17 cellular contexts compared by ENCODE assay signal in the genomic region with DNA sequence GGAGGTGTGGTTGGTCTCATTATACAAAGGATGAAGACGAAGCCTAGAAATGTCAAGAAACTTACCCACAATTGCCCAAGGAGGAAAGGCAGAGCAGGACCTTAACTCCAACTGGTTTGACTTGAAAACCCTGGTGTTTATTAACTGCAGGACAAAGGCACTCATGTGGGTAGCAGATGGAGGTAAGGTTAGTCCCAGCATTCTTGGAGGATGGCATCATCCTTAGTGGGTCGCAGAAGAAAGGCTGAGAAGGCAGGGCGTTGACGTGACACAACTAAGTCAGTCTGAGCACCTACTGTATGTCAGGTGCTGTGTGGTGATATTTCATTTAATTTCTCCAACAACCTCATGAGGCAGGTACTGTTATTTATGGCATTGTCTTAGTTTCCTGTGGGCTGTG.
DNase-seq lines count a peak whose midpoint lies in the region; ATAC-seq, FAIRE-seq and TF ChIP-seq lines count a peak whose summit lies in the region.
"Had no signal": no experiment of that assay in that cellular context is flagged by ENCODE, and none has a peak within 500 bp of the region (broad histone marks: within the 10 kb centered on the region; RNA-seq: fewer than 3 reads in every experiment).

No MANE protein-coding gene starts in this region.

- no peaks in the 10 kb centered on the region for H3K27me3 Mint-ChIP-seq in activated CD8-positive, alpha-beta memory T cell treated with anti-CD3 and anti-CD28 coated beads, Interleukin-2, amount 10 ng/mL, durations not matched to agents 7 days and 5 days
- H3K27me3 Mint-ChIP-seq: IgD-negative memory B cell had no signal

- H3K27ac Mint-ChIP-seq in activated CD8-positive, alpha-beta memory T cell treated with anti-CD3 and anti-CD28 coated beads, Interleukin-2, amount 10 ng/mL, durations not matched to agents 7 days and 5 days, result no peak overlapping the region
- H3K27ac Mint-ChIP-seq: CD14-positive monocyte, IgD-negative memory B cell had no signal

- no peak for TF ChIP-seq EP300 in tibial nerve (IDR thresholded peaks at IDR 0.05)

- in situ Hi-C loops in ACHN (cut with HindIII; ENCODE audit: low pct_ligation_motif_present, low pct_unique_long_range_greater_than_20kb, low sequenced_read_pairs), result no loop called here

- no peak for FAIRE-seq in H54 (lab: Jason Lieb, UNC)
- FAIRE-seq: A204.1 had no signal

- H3K4me3 Mint-ChIP-seq in activated CD8-positive, alpha-beta memory T cell treated with anti-CD3 and anti-CD28 coated beads, Interleukin-2, amount 10 ng/mL, durations not matched to agents 7 days and 5 days, result no peak overlapping the region
- H3K4me3 Mint-ChIP-seq: CD14-positive monocyte, IgD-negative memory B cell had no signal

- no peak overlapping the region for H3K4me3 ChIP-seq in tibial nerve

- no peaks in the 10 kb centered on the region for H3K36me3 ChIP-seq in tibial nerve

- H3K27ac ChIP-seq in tibial nerve, result no peak overlapping the region

- CTCF ChIA-PET in activated CD8-positive, alpha-beta memory T cell treated with anti-CD3 and anti-CD28 coated beads, Interleukin-2, amount 10 ng/mL, durations not matched to agents 7 days and 5 days (lab: Charles Lee), result no interaction called here

- H3K4me1 Mint-ChIP-seq in activated CD8-positive, alpha-beta memory T cell treated with anti-CD3 and anti-CD28 coated beads, Interleukin-2, amount 10 ng/mL, durations not matched to agents 7 days and 5 days, result no peaks in the 10 kb centered on the region
- H3K4me1 Mint-ChIP-seq: CD14-positive monocyte, IgD-negative memory B cell had no signal

- no peaks in the 10 kb centered on the region for H3K9me3 ChIP-seq in tibial nerve

- no peak for TF ChIP-seq POLR2A in H54 (IDR thresholded peaks at IDR 0.05; ENCODE audit: low read depth, low read length)
- TF ChIP-seq POLR2A in tibial nerve (IDR thresholded peaks at IDR 0.05), result no peak

- H3K9me3 Mint-ChIP-seq in activated CD8-positive, alpha-beta memory T cell treated with anti-CD3 and anti-CD28 coated beads, Interleukin-2, amount 10 ng/mL, durations not matched to agents 7 days and 5 days (ENCODE audit: low read depth), result no peaks in the 10 kb centered on the region
- H3K9me3 Mint-ChIP-seq: IgD-negative memory B cell had no signal

- DNase-seq in ACHN (peak; percentile 34), H54 (ENCODE audit: insufficient read length, low spot score) (peak; percentile 19), SW480 (ENCODE audit: low spot score) (peak; percentile 25), islet precursor cell (peak; percentile 78), NCI-H2171 treated with DMSO at 0.1 percent for 48 hours (lab: John Stamatoyannopoulos, UW) (no peak), SKM-1 (lab: John Stamatoyannopoulos, UW; ENCODE audit: unreplicated experiment) (no peak), tibial nerve (ENCODE audit: low spot score in 2 of 2) (no peak)
- no peak for DNase-seq in activated CD8-positive, alpha-beta memory T cell treated with anti-CD3 and anti-CD28 coated beads, Interleukin-2, amount 10 ng/mL, durations not matched to agents 7 days and 5 days
- DNase-seq: COR-L47, DMS79, MV-4-11, NCI-H1417 treated with DMSO at 0.1 percent for 48 hours, NCI-H2029, NCI-H510A treated with DMSO at 0.1 percent for 48 hours had no signal

- H3K36me3 Mint-ChIP-seq in activated CD8-positive, alpha-beta memory T cell treated with anti-CD3 and anti-CD28 coated beads, Interleukin-2, amount 10 ng/mL, durations not matched to agents 7 days and 5 days, result no peaks in the 10 kb centered on the region
- H3K36me3 Mint-ChIP-seq: CD14-positive monocyte, IgD-negative memory B cell had no signal

- no peak for TF ChIP-seq CTCF in tibial nerve (IDR thresholded peaks at IDR 0.05)

- H3K27me3 ChIP-seq in tibial nerve, result no peaks in the 10 kb centered on the region

- no peaks in the 10 kb centered on the region for H3K4me1 ChIP-seq in tibial nerve

- no peak for ATAC-seq in activated CD8-positive, alpha-beta memory T cell treated with anti-CD3 and anti-CD28 coated beads, Interleukin-2, amount 10 ng/mL, durations not matched to agents 7 days and 5 days

- WGBS in tibial nerve, 2 donors, result 76 to 79% methylated on average over 4 of the region's 4 CpGs

Comparison
In these comparisons a context has a peak if more than half of its experiments do, and no peak if none do; other contexts are left out.
1. DNase-seq: peak in ACHN (single experiment), H54 (single experiment), SW480 (single experiment) and islet precursor cell (single experiment); none in NCI-H2171 treated with DMSO at 0.1 percent for 48 hours (single experiment), SKM-1 (single experiment), activated CD8-positive, alpha-beta memory T cell treated with anti-CD3 and anti-CD28 coated beads, Interleukin-2, amount 10 ng/mL, durations not matched to agents 7 days and 5 days (single experiment) and tibial nerve (0 of 2).